ENCODE assay signal across 12 cellular contexts in genomic region chr18:26654173-26655009, GRCh38.
A peak's percentile ranks its signal among the peaks of the same experiment; 100 is the strongest.
DNase-seq lines count a peak whose midpoint lies in the region; ATAC-seq and TF ChIP-seq lines count a peak whose summit lies in the region.
"Had no signal": no experiment of that assay in that cellular context is flagged by ENCODE, and none has a peak within 500 bp of the region (broad histone marks: within the 10 kb centered on the region; RNA-seq: fewer than 3 reads in every experiment).

No MANE protein-coding gene starts in this region.

- H3K4me3 ChIP-seq in OCI-LY7 (ENCODE audit: low read depth, low read length, poor library complexity, severe bottlenecking) (no peak overlapping the region), esophagus muscularis mucosa (no peak overlapping the region)

- POLR2A ChIA-PET in OCI-LY7 (lab: Charles Lee), result interaction anchor here (0.5 to 0.6 kb wide), 2 partner anchors 191 to 1539 kb away, joined by 3 read pairs; no protein-coding TSS in a partner anchor
- POLR2A ChIA-PET in activated CD8-positive, alpha-beta T cell treated with anti-CD3 and anti-CD28 coated beads for 36 hours (lab: Charles Lee), result no interaction called here

- H3K4me2 ChIP-seq in OCI-LY7 (ENCODE audit: low read length), result no peak overlapping the region

- no peaks in the 10 kb centered on the region for H3K36me3 ChIP-seq in OCI-LY7 (ENCODE audit: insufficient read depth, low read length)
- H3K36me3 ChIP-seq in esophagus muscularis mucosa, result no peaks in the 10 kb centered on the region

- H3K9me3 Mint-ChIP-seq in activated CD8-positive, alpha-beta T cell treated with anti-CD3 and anti-CD28 coated beads for 36 hours, result no peaks in the 10 kb centered on the region

- 29% methylated on average over 12 of the region's 12 CpGs for WGBS in esophagus muscularis mucosa

- TF ChIP-seq POLR2A in esophagus muscularis mucosa (IDR thresholded peaks at IDR 0.05; ENCODE audit: low read depth), result no peak

- H3K27ac ChIP-seq in OCI-LY7 (ENCODE audit: low read depth, low read length, poor library complexity, severe bottlenecking) (no peak overlapping the region), esophagus muscularis mucosa (replicated peaks in 1 of 4) (peak overlapping the region in 3 of 4 donors; percentile 90 to 96 (median 90))

- no peaks in the 10 kb centered on the region for H4K20me1 ChIP-seq in OCI-LY7 (ENCODE audit: insufficient read depth, low read length)

- TF ChIP-seq CTCF in OCI-LY7 (conservative IDR thresholded peaks at IDR 0.05; ENCODE audit: low read length), result 0 out of 2 replicates have a peak, but pooled peaks have one; percentile 37
- TF ChIP-seq CTCF in esophagus muscularis mucosa (IDR thresholded peaks at IDR 0.05), result no peak
- TF ChIP-seq CTCF in activated CD8-positive, alpha-beta T cell treated with anti-CD3 and anti-CD28 coated beads for 36 hours (IDR thresholded peaks at IDR 0.05), result no peak

- no peak for TF ChIP-seq EP300 in esophagus muscularis mucosa (IDR thresholded peaks at IDR 0.05)

- intact Hi-C loops in OCI-LY7 (cut with micrococcal nuclease; ENCODE audit: unreplicated experiment) (loop anchor here (5.0 to 10.0 kb wide), 2 partner anchors 272 to 350 kb away; no protein-coding TSS in a partner anchor), esophagus muscularis mucosa (cut with DNase I) (loop anchor here (5.0 kb wide), 1 partner anchor 107 kb away; the partner anchor contains the start of gene KCTD1)
- intact Hi-C loops in activated CD8-positive, alpha-beta T cell treated with anti-CD3 and anti-CD28 coated beads for 36 hours (cut with micrococcal nuclease), result no loop called here

- no peak overlapping the region for H3K4me3 Mint-ChIP-seq in activated CD8-positive, alpha-beta T cell treated with anti-CD3 and anti-CD28 coated beads for 36 hours

- ATAC-seq in HG02678 (IDR thresholded peaks at IDR 0.05; ENCODE audit: unreplicated experiment) (no peak), GM21367 (IDR thresholded peaks at IDR 0.05; ENCODE audit: unreplicated experiment) (no peak)
- ATAC-seq in activated CD8-positive, alpha-beta T cell treated with anti-CD3 and anti-CD28 coated beads for 36 hours, result no peak

- H3K9me3 ChIP-seq in OCI-LY7 (ENCODE audit: low read length) (no peaks in the 10 kb centered on the region), esophagus muscularis mucosa (no peaks in the 10 kb centered on the region)

- H3K4me1 ChIP-seq in OCI-LY7 (ENCODE audit: insufficient read depth, low read length, poor library complexity, severe bottlenecking) (peaks cover 8% of the 10 kb centered on the region), esophagus muscularis mucosa (peaks cover 20 to 39% (median 36%) of the 10 kb centered on the region in 4 donors)

- no peaks in the 10 kb centered on the region for H3K27me3 ChIP-seq in esophagus muscularis mucosa

- BruUV-seq in OCI-LY7 (replicated peaks; lab: Mats Ljungman, UMichigan), result no TSS peak

- no peaks in the 10 kb centered on the region for H3K79me2 ChIP-seq in OCI-LY7 (ENCODE audit: insufficient read depth, low read depth, low read length)

- no peaks in the 10 kb centered on the region for H3K9me2 ChIP-seq in OCI-LY7 (ENCODE audit: insufficient read depth, low read length)

- H3K36me3 Mint-ChIP-seq in activated CD8-positive, alpha-beta T cell treated with anti-CD3 and anti-CD28 coated beads for 36 hours (ENCODE audit: low read depth), result no peaks in the 10 kb centered on the region

- DNase-seq in DMS114 treated with DMSO at 0.1 percent for 48 hours (lab: John Stamatoyannopoulos, UW; ENCODE audit: unreplicated experiment) (peak; percentile 6), OCI-LY7 (ENCODE audit: low spot score) (no peak), esophagus muscularis mucosa (ENCODE audit: extremely low spot score) (no peak), pons (ENCODE audit: low spot score) (peak; percentile 50), NCI-H2029 treated with DMSO at 0.1 percent for 48 hours (lab: John Stamatoyannopoulos, UW) (no peak)
- DNase-seq in activated CD8-positive, alpha-beta T cell treated with anti-CD3 and anti-CD28 coated beads for 36 hours, result no peak
- DNase-seq: effector CD4-positive, alpha-beta T cell; kidney glomerular epithelial cell; stimulated activated CD4-positive, alpha-beta T cell treated with anti-CD3 and anti-CD28 coated beads, Interleukin-2, amount 100 ng/mL, for 48 hours; stimulated activated naive CD4-positive, alpha-beta T cell treated with Interleukin-2 at 50 U/mL for 16 hours had no signal

- H3K27me3 Mint-ChIP-seq in activated CD8-positive, alpha-beta T cell treated with anti-CD3 and anti-CD28 coated beads for 36 hours, result peaks cover 66% of the 10 kb centered on the region

- CTCF ChIA-PET in OCI-LY7 (lab: Charles Lee; ENCODE audit: unreplicated experiment), result no interaction called here
- CTCF ChIA-PET in activated CD8-positive, alpha-beta T cell treated with anti-CD3 and anti-CD28 coated beads for 36 hours (lab: Charles Lee), result no interaction called here

- H2AFZ ChIP-seq in OCI-LY7 (ENCODE audit: low read length), result no peak overlapping the region

- H3K27ac Mint-ChIP-seq in activated CD8-positive, alpha-beta T cell treated with anti-CD3 and anti-CD28 coated beads for 36 hours, result no peak overlapping the region

- H3K4me1 Mint-ChIP-seq in activated CD8-positive, alpha-beta T cell treated with anti-CD3 and anti-CD28 coated beads for 36 hours (ENCODE audit: low read depth), result peaks cover 7% of the 10 kb centered on the region

Comparison
In these comparisons a context has a peak if more than half of its experiments do, and no peak if none do; other contexts are left out.
1. DNase-seq: peak in DMS114 treated with DMSO at 0.1 percent for 48 hours (single experiment) and pons (single experiment); none in OCI-LY7 (single experiment), esophagus muscularis mucosa (single experiment), NCI-H2029 treated with DMSO at 0.1 percent for 48 hours (single experiment) and activated CD8-positive, alpha-beta T cell treated with anti-CD3 and anti-CD28 coated beads for 36 hours (single experiment).